ENCODE assay signal across 16 cellular contexts in the genomic region with DNA sequence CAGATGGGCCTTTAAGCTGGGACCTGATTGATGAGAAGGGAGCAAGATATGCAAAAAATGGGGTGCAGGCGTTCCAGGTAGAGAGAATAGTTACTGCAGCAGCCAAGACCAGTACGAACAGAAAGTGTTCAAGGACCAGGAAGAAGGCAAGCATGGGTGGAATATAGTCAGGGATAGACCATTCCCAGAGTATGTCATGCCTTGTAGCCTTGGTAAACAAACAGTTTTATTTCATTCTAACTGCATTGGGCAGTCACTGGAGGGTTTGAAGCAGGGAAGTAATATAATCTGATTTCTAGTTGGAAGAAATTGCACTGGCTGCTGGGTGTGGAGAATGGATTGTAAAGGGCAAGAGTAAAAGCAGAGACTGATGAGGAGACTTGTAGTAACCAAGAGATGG. TPM values are rescaled to one million over a fixed set of nuclear protein-coding genes. Genes with fewer than 3 reads are reported as not detected.
DNase-seq lines count a peak whose midpoint lies in the region; ATAC-seq and TF ChIP-seq lines count a peak whose summit lies in the region.
"Had no signal": no experiment of that assay in that cellular context is flagged by ENCODE, and none has a peak within 500 bp of the region (broad histone marks: within the 10 kb centered on the region; RNA-seq: fewer than 3 reads in every experiment).

No MANE protein-coding gene starts in this region.

- H3K36me3 ChIP-seq in mucosa of descending colon (ENCODE audit: low read depth) = no peaks in the 10 kb centered on the region

- no peak for ATAC-seq in activated T-cell treated with anti-CD3 and anti-CD28 coated beads, Interleukin-2, amount 50 U/mL, for 72 hours (replicated peaks in 1 of 2)
- no peak for ATAC-seq in activated T-cell treated with anti-CD3 and anti-CD28 coated beads, Interleukin-2, amount 50 U/mL, for 4 hours
- ATAC-seq in mucosa of descending colon = peak; percentile 93
- ATAC-seq: GM23338 had no signal

- DNase-seq in T-helper 2 cell treated with Interferon-gamma antibody and Interleukin-4, amounts not matched to agents 5 μg/mL and 100 μg/mL, for 36 hours (ENCODE audit: low spot score) = no peak
- DNase-seq in T-helper 2 cell = no peak
- DNase-seq in activated T-cell treated with anti-CD3 and anti-CD28 coated beads, Interleukin-2, amount 50 U/mL, for 72 hours = no peak
- no peak for DNase-seq in activated T-cell treated with anti-CD3 and anti-CD28 coated beads, Interleukin-2, amount 50 U/mL, for 4 hours
- DNase-seq in mucosa of descending colon = peak in 1 of 3 donors; percentile 28
- no peak for DNase-seq in GM13977 (ENCODE audit: low spot score)
- no peak for DNase-seq in AG08395 (ENCODE audit: low spot score)
- DNase-seq: 8988T; CD4-positive, CD25-positive, alpha-beta regulatory T cell; DMS53; GF-D8; H7 had no signal

- no peaks in the 10 kb centered on the region for H3K27me3 Mint-ChIP-seq in T-helper 2 cell treated with Interferon-gamma antibody and Interleukin-4, amounts not matched to agents 5 μg/mL and 100 μg/mL, for 36 hours (ENCODE audit: low read depth)
- no peaks in the 10 kb centered on the region for H3K27me3 Mint-ChIP-seq in activated T-cell treated with anti-CD3 and anti-CD28 coated beads, Interleukin-2, amount 50 U/mL, for 72 hours (ENCODE audit: low read depth)
- no peaks in the 10 kb centered on the region for H3K27me3 Mint-ChIP-seq in activated T-cell treated with anti-CD3 and anti-CD28 coated beads, Interleukin-2, amount 50 U/mL, for 4 hours (ENCODE audit: low read depth)
- H3K27me3 Mint-ChIP-seq: CD4-positive, CD25-positive, alpha-beta regulatory T cell; IgD-negative memory B cell had no signal

- peaks cover 46% of the 10 kb centered on the region for H3K4me1 Mint-ChIP-seq in T-helper 2 cell treated with Interferon-gamma antibody and Interleukin-4, amounts not matched to agents 5 μg/mL and 100 μg/mL, for 36 hours (ENCODE audit: low read depth)
- H3K4me1 Mint-ChIP-seq in activated T-cell treated with anti-CD3 and anti-CD28 coated beads, Interleukin-2, amount 50 U/mL, for 72 hours (ENCODE audit: low read depth) = peaks cover 19% of the 10 kb centered on the region
- H3K4me1 Mint-ChIP-seq in activated T-cell treated with anti-CD3 and anti-CD28 coated beads, Interleukin-2, amount 50 U/mL, for 4 hours (ENCODE audit: low read depth) = peaks cover 19% of the 10 kb centered on the region
- H3K4me1 Mint-ChIP-seq: GM23338 had no signal

- H3K4me3 ChIP-seq in mucosa of descending colon = no peak overlapping the region
- H3K4me3 ChIP-seq: BLaER1 treated with 17β-estradiol and CSF1 and Interleukin-3, amounts not matched to agents 10 nM and 100 nM; GM23338 had no signal

- no peaks in the 10 kb centered on the region for H3K9me3 ChIP-seq in mucosa of descending colon
- H3K9me3 ChIP-seq: BLaER1 treated with 17β-estradiol and CSF1 and Interleukin-3, amounts not matched to agents 10 nM and 100 nM had no signal

- intact Hi-C loops in mucosa of descending colon (cut with DNase I, micrococcal nuclease) = no loop called here

- H3K4me1 ChIP-seq in mucosa of descending colon (ENCODE audit: low read depth) = peaks cover 3% of the 10 kb centered on the region

- H3K36me3 Mint-ChIP-seq in T-helper 2 cell treated with Interferon-gamma antibody and Interleukin-4, amounts not matched to agents 5 μg/mL and 100 μg/mL, for 36 hours (ENCODE audit: low read depth) = peaks cover 61% of the 10 kb centered on the region
- H3K36me3 Mint-ChIP-seq in activated T-cell treated with anti-CD3 and anti-CD28 coated beads, Interleukin-2, amount 50 U/mL, for 72 hours (ENCODE audit: insufficient read depth in 2 of 2) = peaks cover 10 to 15% of the 10 kb centered on the region in 2 donors
- peaks cover 46% of the 10 kb centered on the region for H3K36me3 Mint-ChIP-seq in activated T-cell treated with anti-CD3 and anti-CD28 coated beads, Interleukin-2, amount 50 U/mL, for 4 hours (ENCODE audit: insufficient read depth)

- in situ Hi-C loops in GM13977 (cut with MboI; ENCODE audit: low pct_unique_long_range_greater_than_20kb, low sequenced_read_pairs, unreplicated experiment) = no loop called here

- TF ChIP-seq CTCF in mucosa of descending colon (IDR thresholded peaks at IDR 0.05) = no peak
- no peak for TF ChIP-seq CTCF in GM13977 (IDR thresholded peaks at IDR 0.05; ENCODE audit: extremely low read depth, insufficient read depth, missing control alignments)

- H3K27ac Mint-ChIP-seq in T-helper 2 cell treated with Interferon-gamma antibody and Interleukin-4, amounts not matched to agents 5 μg/mL and 100 μg/mL, for 36 hours = peak overlapping the region; percentile 52
- H3K27ac Mint-ChIP-seq in activated T-cell treated with anti-CD3 and anti-CD28 coated beads, Interleukin-2, amount 50 U/mL, for 72 hours = peak overlapping the region; percentile 26
- H3K27ac Mint-ChIP-seq: GM23338 had no signal

- H3K9me3 Mint-ChIP-seq in T-helper 2 cell treated with Interferon-gamma antibody and Interleukin-4, amounts not matched to agents 5 μg/mL and 100 μg/mL, for 36 hours = no peaks in the 10 kb centered on the region
- H3K9me3 Mint-ChIP-seq in activated T-cell treated with anti-CD3 and anti-CD28 coated beads, Interleukin-2, amount 50 U/mL, for 72 hours = no peaks in the 10 kb centered on the region
- no peaks in the 10 kb centered on the region for H3K9me3 Mint-ChIP-seq in activated T-cell treated with anti-CD3 and anti-CD28 coated beads, Interleukin-2, amount 50 U/mL, for 4 hours
- H3K9me3 Mint-ChIP-seq: CD4-positive, CD25-positive, alpha-beta regulatory T cell; GM23338; IgD-negative memory B cell had no signal

- no peak overlapping the region for H3K4me3 Mint-ChIP-seq in T-helper 2 cell treated with Interferon-gamma antibody and Interleukin-4, amounts not matched to agents 5 μg/mL and 100 μg/mL, for 36 hours
- no peak overlapping the region for H3K4me3 Mint-ChIP-seq in activated T-cell treated with anti-CD3 and anti-CD28 coated beads, Interleukin-2, amount 50 U/mL, for 72 hours
- H3K4me3 Mint-ChIP-seq in activated T-cell treated with anti-CD3 and anti-CD28 coated beads, Interleukin-2, amount 50 U/mL, for 4 hours = no peak overlapping the region
- H3K4me3 Mint-ChIP-seq: GM23338, IgD-negative memory B cell had no signal

RNA-seq across cellular contexts. Expression of gene IL13, which starts 30.5 kb away (rescaled TPM):
- 10 to 100 TPM in 1 of 2 donors, 1 to 10 TPM in 1; 8.0 to 16.3 TPM for total RNA-seq in activated T-cell treated with anti-CD3 and anti-CD28 coated beads, Interleukin-2, amount 50 U/mL, for 72 hours
- total RNA-seq in activated T-cell treated with anti-CD3 and anti-CD28 coated beads, Interleukin-2, amount 50 U/mL, for 4 hours = 10 to 100 TPM; 12.5 to 56.8 (median 26.9) TPM
- total RNA-seq in mucosa of descending colon = not detected
- total RNA-seq: GM23338, H7, HT1080 had no signal

RNA-seq across cellular contexts. Expression of gene IL4, which starts 46.3 kb away (rescaled TPM):
- 1 to 10 TPM; 1.2 to 1.5 TPM for total RNA-seq in activated T-cell treated with anti-CD3 and anti-CD28 coated beads, Interleukin-2, amount 50 U/mL, for 72 hours
- 10 to 100 TPM; 17.9 to 45.9 (median 18.5) TPM for total RNA-seq in activated T-cell treated with anti-CD3 and anti-CD28 coated beads, Interleukin-2, amount 50 U/mL, for 4 hours
- not detected for total RNA-seq in mucosa of descending colon
- total RNA-seq: GM23338, H7, HT1080 had no signal

Comparison
In these comparisons a context has a peak if more than half of its experiments do, and no peak if none do; other contexts are left out.
1. RNA of gene IL4, which starts 46.3 kb away (total RNA-seq): 17.9 to 45.9 TPM in activated T-cell treated with anti-CD3 and anti-CD28 coated beads, Interleukin-2, amount 50 U/mL, for 4 hours; 1.2 to 1.5 TPM in activated T-cell treated with anti-CD3 and anti-CD28 coated beads, Interleukin-2, amount 50 U/mL, for 72 hours and not detected in mucosa of descending colon; every median in the first group is over 4 times any median in the second.
2. RNA of gene IL13, which starts 30.5 kb away (total RNA-seq): 12.5 to 56.8 TPM in activated T-cell treated with anti-CD3 and anti-CD28 coated beads, Interleukin-2, amount 50 U/mL, for 4 hours and 8.0 to 16.3 TPM in activated T-cell treated with anti-CD3 and anti-CD28 coated beads, Interleukin-2, amount 50 U/mL, for 72 hours; not detected in mucosa of descending colon; every median in the first group is over 4 times any median in the second.